Comparison of ENCODE assay signal across 8 cellular contexts in the genomic region with DNA sequence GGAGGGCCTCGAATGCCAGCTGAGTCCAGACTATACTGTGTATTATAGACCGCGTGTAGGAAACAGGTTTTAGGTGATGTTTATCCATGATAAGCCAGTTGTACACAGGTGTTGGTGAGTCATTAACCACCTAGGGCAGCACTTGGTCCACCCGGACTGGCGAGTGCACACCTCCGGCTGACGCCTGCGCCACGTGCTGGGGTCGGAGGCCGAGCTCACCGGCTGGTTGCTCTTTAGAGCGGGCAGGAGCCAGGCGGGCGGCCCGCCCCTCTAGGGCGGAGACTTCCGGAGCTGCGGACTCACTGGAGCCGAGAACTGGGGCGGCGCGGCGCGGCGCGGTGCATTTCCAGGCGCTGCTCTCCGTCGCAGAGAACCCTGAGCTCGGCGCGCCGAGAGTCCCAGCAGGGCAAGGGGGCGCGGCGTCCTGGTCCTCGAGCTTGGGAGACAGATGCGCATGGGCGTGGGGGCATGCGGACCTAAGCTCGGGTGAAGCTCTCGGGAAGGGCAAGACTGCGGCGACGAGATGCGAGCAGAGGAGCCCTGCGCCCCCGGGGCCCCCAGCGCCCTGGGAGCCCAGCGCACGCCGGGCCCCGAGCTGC. TPM values are rescaled to one million over a fixed set of nuclear protein-coding genes. Genes with fewer than 3 reads are reported as not detected.
DNase-seq lines count a peak whose midpoint lies in the region; ATAC-seq, FAIRE-seq and TF ChIP-seq lines count a peak whose summit lies in the region.

A gene with protein sequence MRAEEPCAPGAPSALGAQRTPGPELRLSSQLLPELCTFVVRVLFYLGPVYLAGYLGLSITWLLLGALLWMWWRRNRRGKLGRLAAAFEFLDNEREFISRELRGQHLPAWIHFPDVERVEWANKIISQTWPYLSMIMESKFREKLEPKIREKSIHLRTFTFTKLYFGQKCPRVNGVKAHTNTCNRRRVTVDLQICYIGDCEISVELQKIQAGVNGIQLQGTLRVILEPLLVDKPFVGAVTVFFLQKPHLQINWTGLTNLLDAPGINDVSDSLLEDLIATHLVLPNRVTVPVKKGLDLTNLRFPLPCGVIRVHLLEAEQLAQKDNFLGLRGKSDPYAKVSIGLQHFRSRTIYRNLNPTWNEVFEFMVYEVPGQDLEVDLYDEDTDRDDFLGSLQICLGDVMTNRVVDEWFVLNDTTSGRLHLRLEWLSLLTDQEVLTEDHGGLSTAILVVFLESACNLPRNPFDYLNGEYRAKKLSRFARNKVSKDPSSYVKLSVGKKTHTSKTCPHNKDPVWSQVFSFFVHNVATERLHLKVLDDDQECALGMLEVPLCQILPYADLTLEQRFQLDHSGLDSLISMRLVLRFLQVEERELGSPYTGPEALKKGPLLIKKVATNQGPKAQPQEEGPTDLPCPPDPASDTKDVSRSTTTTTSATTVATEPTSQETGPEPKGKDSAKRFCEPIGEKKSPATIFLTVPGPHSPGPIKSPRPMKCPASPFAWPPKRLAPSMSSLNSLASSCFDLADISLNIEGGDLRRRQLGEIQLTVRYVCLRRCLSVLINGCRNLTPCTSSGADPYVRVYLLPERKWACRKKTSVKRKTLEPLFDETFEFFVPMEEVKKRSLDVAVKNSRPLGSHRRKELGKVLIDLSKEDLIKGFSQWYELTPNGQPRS (plus strand): TSS at position 341 of the 599 bp plus-strand sequence. CDS start 183 bp downstream, at position 524.

- no peaks in the 10 kb centered on the region for H3K9me3 Mint-ChIP-seq in activated T-helper 1 cell treated with anti-CD3 and anti-CD28 coated beads, Interleukin-12 subunit alpha, Interleukin-12 subunit beta, Interleukin-2, Interleukin-4 antibody, amounts not matched to agents 30 ng/mL and 10 ng/mL and 1 ng/mL, durations not matched to agents 14 hours and 24 hours and 36 hours
- no peaks in the 10 kb centered on the region for H3K9me3 Mint-ChIP-seq in natural killer cell

- no peak for TF ChIP-seq CTCF in natural killer cell (IDR thresholded peaks at IDR 0.05)

- no peaks in the 10 kb centered on the region for H3K36me3 ChIP-seq in ACC112 (ENCODE audit: insufficient read depth, low read length)
- H3K36me3 ChIP-seq in subcutaneous abdominal adipose tissue (ENCODE audit: control insufficient read depth in 5 of 5, insufficient read depth in 5 of 5, low read length in 5 of 5), result no peaks in the 10 kb centered on the region

- no peak within 1 kb of the TSS for H3K9ac ChIP-seq in subcutaneous abdominal adipose tissue (ENCODE audit: low read length in 5 of 5)

- H3K4me1 ChIP-seq in ACC112 (ENCODE audit: control insufficient read depth, insufficient read depth, low read length, unreplicated experiment), result peaks cover 4% of the 10 kb centered on the region
- peaks cover 0 to 22% (median 21%) of the 10 kb centered on the region in 5 donors for H3K4me1 ChIP-seq in subcutaneous abdominal adipose tissue (ENCODE audit: control insufficient read depth in 5 of 5, insufficient read depth in 5 of 5, low read length in 5 of 5)

- H3K27ac Mint-ChIP-seq in activated T-helper 1 cell treated with anti-CD3 and anti-CD28 coated beads, Interleukin-12 subunit alpha, Interleukin-12 subunit beta, Interleukin-2, Interleukin-4 antibody, amounts not matched to agents 30 ng/mL and 10 ng/mL and 1 ng/mL, durations not matched to agents 14 hours and 24 hours and 36 hours, result no peak within 1 kb of the TSS
- H3K27ac Mint-ChIP-seq in natural killer cell, result no peak within 1 kb of the TSS

- H3K27me3 ChIP-seq in ACC112 (ENCODE audit: insufficient read depth, low read length) (peaks cover 34% of the 10 kb centered on the region), subcutaneous abdominal adipose tissue (ENCODE audit: control insufficient read depth in 5 of 5, insufficient read depth in 4 of 5, low read length in 5 of 5) (peaks cover 16 to 57% (median 31%) of the 10 kb centered on the region in 5 donors)

- H3K4me3 Mint-ChIP-seq in activated T-helper 1 cell treated with anti-CD3 and anti-CD28 coated beads, Interleukin-12 subunit alpha, Interleukin-12 subunit beta, Interleukin-2, Interleukin-4 antibody, amounts not matched to agents 30 ng/mL and 10 ng/mL and 1 ng/mL, durations not matched to agents 14 hours and 24 hours and 36 hours, result peak within 1 kb of the TSS; percentile 73
- H3K4me3 Mint-ChIP-seq in natural killer cell, result peak within 1 kb of the TSS; percentile 77

- peaks cover 60% of the 10 kb centered on the region for H3K27me3 Mint-ChIP-seq in activated T-helper 1 cell treated with anti-CD3 and anti-CD28 coated beads, Interleukin-12 subunit alpha, Interleukin-12 subunit beta, Interleukin-2, Interleukin-4 antibody, amounts not matched to agents 30 ng/mL and 10 ng/mL and 1 ng/mL, durations not matched to agents 14 hours and 24 hours and 36 hours (ENCODE audit: insufficient read depth)
- H3K27me3 Mint-ChIP-seq in natural killer cell (ENCODE audit: low read depth in 2 of 2), result peaks cover 35 to 37% of the 10 kb centered on the region in 2 donors

- FAIRE-seq in frontal cortex (lab: Jason Lieb, UNC), result no peak

- DNase-seq in NCI-H524 treated with DMSO at 0.1 percent for 48 hours (lab: John Stamatoyannopoulos, UW) (peak; percentile 57), frontal cortex (ENCODE audit: low spot score in 2 of 2) (peak; percentile 61 to 84), natural killer cell (no peak), T-helper 9 cell (no peak)
- DNase-seq in activated T-helper 1 cell treated with anti-CD3 and anti-CD28 coated beads, Interleukin-12 subunit alpha, Interleukin-12 subunit beta, Interleukin-2, Interleukin-4 antibody, amounts not matched to agents 30 ng/mL and 10 ng/mL and 1 ng/mL, durations not matched to agents 14 hours and 24 hours and 36 hours (ENCODE audit: low spot score), result peak; percentile 60

- no peaks in the 10 kb centered on the region for H3K9me3 ChIP-seq in subcutaneous abdominal adipose tissue (ENCODE audit: control insufficient read depth in 5 of 5, low read length in 5 of 5)

- H3K4me1 Mint-ChIP-seq in activated T-helper 1 cell treated with anti-CD3 and anti-CD28 coated beads, Interleukin-12 subunit alpha, Interleukin-12 subunit beta, Interleukin-2, Interleukin-4 antibody, amounts not matched to agents 30 ng/mL and 10 ng/mL and 1 ng/mL, durations not matched to agents 14 hours and 24 hours and 36 hours (ENCODE audit: low read depth), result peaks cover 5% of the 10 kb centered on the region
- peaks cover 5 to 15% of the 10 kb centered on the region in 2 donors for H3K4me1 Mint-ChIP-seq in natural killer cell

- peak; percentile 61 for ATAC-seq in GM21390 (IDR thresholded peaks at IDR 0.05; ENCODE audit: unreplicated experiment)
- ATAC-seq in natural killer cell, result peak; percentile 46 to 87 (median 84)

- H2AFZ ChIP-seq in ACC112 (ENCODE audit: low read length, unreplicated experiment), result peak within 1 kb of the TSS; percentile 74

- no peaks in the 10 kb centered on the region for H3K79me2 ChIP-seq in ACC112 (ENCODE audit: control insufficient read depth, insufficient read depth, low read length, unreplicated experiment)

- no peaks in the 10 kb centered on the region for H3K36me3 Mint-ChIP-seq in activated T-helper 1 cell treated with anti-CD3 and anti-CD28 coated beads, Interleukin-12 subunit alpha, Interleukin-12 subunit beta, Interleukin-2, Interleukin-4 antibody, amounts not matched to agents 30 ng/mL and 10 ng/mL and 1 ng/mL, durations not matched to agents 14 hours and 24 hours and 36 hours (ENCODE audit: low read depth)
- H3K36me3 Mint-ChIP-seq in natural killer cell, result no peaks in the 10 kb centered on the region

- H3K4me3 ChIP-seq in ACC112 (ENCODE audit: low read depth, low read length) (peak within 1 kb of the TSS; percentile 76), subcutaneous abdominal adipose tissue (ENCODE audit: low read depth in 1 of 5, low read length in 5 of 5) (peak within 1 kb of the TSS in 4 of 5 donors; percentile 55 to 72 (median 66))

- intact Hi-C loops in activated T-helper 1 cell treated with anti-CD3 and anti-CD28 coated beads, Interleukin-12 subunit alpha, Interleukin-12 subunit beta, Interleukin-2, Interleukin-4 antibody, amounts not matched to agents 30 ng/mL and 10 ng/mL and 1 ng/mL, durations not matched to agents 14 hours and 24 hours and 36 hours (cut with micrococcal nuclease), result loop anchor here (5.0 kb wide), 1 partner anchor 247 kb away; a partner anchor contains a TSS
- intact Hi-C loops in natural killer cell (cut with micrococcal nuclease), result no loop called here

- H3K27ac ChIP-seq in ACC112 (ENCODE audit: low read depth, low read length), result no peak within 1 kb of the TSS
- H3K27ac ChIP-seq in subcutaneous abdominal adipose tissue (ENCODE audit: low read depth, low read length), result no peak within 1 kb of the TSS

RNA-seq across cellular contexts. Expression of the gene that starts here (rescaled TPM):
- 0.34 and 0.44 TPM in 2 replicates for total RNA-seq in activated T-helper 1 cell treated with anti-CD3 and anti-CD28 coated beads, Interleukin-12 subunit alpha, Interleukin-12 subunit beta, Interleukin-2, Interleukin-4 antibody, amounts not matched to agents 30 ng/mL and 10 ng/mL and 1 ng/mL, durations not matched to agents 14 hours and 24 hours and 36 hours
- total RNA-seq in frontal cortex, result 0.41 TPM
- not detected for total RNA-seq in natural killer cell

Comparison
In these comparisons a context has a peak if more than half of its experiments do, and no peak if none do; other contexts are left out.
1. Peak in DNase-seq in activated T-helper 1 cell treated with anti-CD3 and anti-CD28 coated beads, Interleukin-12 subunit alpha, Interleukin-12 subunit beta, Interleukin-2, Interleukin-4 antibody, amounts not matched to agents 30 ng/mL and 10 ng/mL and 1 ng/mL, durations not matched to agents 14 hours and 24 hours and 36 hours; RNA of the gene not detected or under 1 TPM.
2. Peak in DNase-seq in frontal cortex; RNA of the gene not detected or under 1 TPM.
3. Peak in ATAC-seq in natural killer cell; RNA of the gene not detected or under 1 TPM.